In the genomic region with DNA sequence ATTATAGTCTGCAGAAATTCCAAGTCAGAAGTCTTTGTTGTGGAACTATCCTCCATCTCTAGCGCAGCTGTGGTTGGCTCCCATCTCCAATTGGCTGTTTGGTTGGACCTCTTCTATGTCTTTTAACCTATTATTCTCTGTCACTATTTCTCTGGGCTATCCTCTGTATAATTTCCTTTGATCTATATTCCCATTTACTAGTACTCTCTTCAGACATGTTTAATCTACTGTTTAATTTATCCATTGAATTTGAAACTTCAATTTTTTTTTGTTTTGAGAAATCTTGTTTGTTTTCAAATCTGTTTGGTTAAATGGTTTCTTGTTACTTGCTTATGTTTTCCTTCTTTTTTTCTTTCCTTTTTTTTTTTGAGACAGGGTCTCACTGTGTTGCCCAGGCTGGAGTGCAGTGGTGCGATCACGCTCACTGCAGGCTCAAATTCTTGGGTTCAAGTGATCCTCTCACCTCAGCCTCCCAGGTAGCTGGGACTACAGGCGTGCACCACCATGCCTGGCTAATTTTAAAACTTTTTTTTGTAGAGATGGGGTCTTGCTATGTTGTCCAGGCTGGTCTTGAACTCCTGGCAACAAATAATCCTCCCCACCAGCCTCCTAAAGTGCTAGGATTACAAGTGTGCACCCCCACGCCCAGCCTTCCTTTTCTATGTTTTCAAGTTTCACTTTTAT, we compare ENCODE assay signal across 26 cellular contexts. TPM values are rescaled to one million over a fixed set of nuclear protein-coding genes. Genes with fewer than 3 reads are reported as not detected.
DNase-seq lines count a peak whose midpoint lies in the region; ATAC-seq and TF ChIP-seq lines count a peak whose summit lies in the region.
"Had no signal": no experiment of that assay in that cellular context is flagged by ENCODE, and none has a peak within 500 bp of the region (broad histone marks: within the 10 kb centered on the region; RNA-seq: fewer than 3 reads in every experiment).

No MANE protein-coding gene starts in this region.

- peak overlapping the region; percentile 60 to 62 for H3K27ac Mint-ChIP-seq in natural killer cell
- H3K27ac Mint-ChIP-seq in natural killer cell treated with Interleukin-12 subunit alpha and Interleukin-12 subunit beta and Interleukin-15 and Interleukin-18, amount 100 ng/mL, for 72 hours: peak overlapping the region in 1 of 2 donors; percentile 38
- H3K27ac Mint-ChIP-seq in T-helper 17 cell: peak overlapping the region; percentile 49
- peak overlapping the region; percentile 20 for H3K27ac Mint-ChIP-seq in central memory CD8-positive, alpha-beta T cell (ENCODE audit: low read depth)
- H3K27ac Mint-ChIP-seq: B cell had no signal

- no peaks in the 10 kb centered on the region for H3K36me3 Mint-ChIP-seq in natural killer cell
- H3K36me3 Mint-ChIP-seq in natural killer cell treated with Interleukin-12 subunit alpha and Interleukin-12 subunit beta and Interleukin-15 and Interleukin-18, amount 100 ng/mL, for 72 hours: peaks cover 20% of the 10 kb centered on the region
- peaks cover 4% of the 10 kb centered on the region for H3K36me3 Mint-ChIP-seq in T-helper 17 cell (ENCODE audit: low read depth)
- peaks cover 38% of the 10 kb centered on the region for H3K36me3 Mint-ChIP-seq in central memory CD8-positive, alpha-beta T cell (ENCODE audit: insufficient read depth)

- no peak for TF ChIP-seq CTCF in natural killer cell (IDR thresholded peaks at IDR 0.05)

- H3K9me3 Mint-ChIP-seq in natural killer cell: no peaks in the 10 kb centered on the region
- H3K9me3 Mint-ChIP-seq in natural killer cell treated with Interleukin-12 subunit alpha and Interleukin-12 subunit beta and Interleukin-15 and Interleukin-18, amount 100 ng/mL, for 72 hours: no peaks in the 10 kb centered on the region
- H3K9me3 Mint-ChIP-seq in central memory CD8-positive, alpha-beta T cell: no peaks in the 10 kb centered on the region
- H3K9me3 Mint-ChIP-seq: CD8-positive, alpha-beta memory T cell had no signal

- intact Hi-C loops in natural killer cell (cut with micrococcal nuclease): no loop called here

- no peak overlapping the region for H3K4me3 ChIP-seq in H7 (ENCODE audit: insufficient read depth, low read depth, low read length)
- H3K4me3 ChIP-seq: PC-9, SJCRH30 had no signal

- H3K27me3 ChIP-seq in H7 (ENCODE audit: control insufficient read depth, insufficient read depth, low read length): no peaks in the 10 kb centered on the region
- H3K27me3 ChIP-seq: SJCRH30 had no signal

- in situ Hi-C loops in G401 (cut with HindIII; ENCODE audit: low sequenced_read_pairs): no loop called here

- no peaks in the 10 kb centered on the region for H3K36me3 ChIP-seq in H7 (replicated peaks; ENCODE audit: control insufficient read depth, insufficient read depth, low read length)

- peaks cover 27 to 38% of the 10 kb centered on the region in 2 donors for H3K4me1 Mint-ChIP-seq in natural killer cell
- H3K4me1 Mint-ChIP-seq in natural killer cell treated with Interleukin-12 subunit alpha and Interleukin-12 subunit beta and Interleukin-15 and Interleukin-18, amount 100 ng/mL, for 72 hours (ENCODE audit: low read depth in 2 of 2): peaks cover 17 to 26% of the 10 kb centered on the region in 2 donors
- peaks cover 23% of the 10 kb centered on the region for H3K4me1 Mint-ChIP-seq in T-helper 17 cell
- H3K4me1 Mint-ChIP-seq in central memory CD8-positive, alpha-beta T cell: peaks cover 19% of the 10 kb centered on the region

- no peaks in the 10 kb centered on the region for H3K27me3 Mint-ChIP-seq in natural killer cell (ENCODE audit: low read depth in 2 of 2)
- no peaks in the 10 kb centered on the region for H3K27me3 Mint-ChIP-seq in natural killer cell treated with Interleukin-12 subunit alpha and Interleukin-12 subunit beta and Interleukin-15 and Interleukin-18, amount 100 ng/mL, for 72 hours
- H3K27me3 Mint-ChIP-seq in T-helper 17 cell: no peaks in the 10 kb centered on the region
- no peaks in the 10 kb centered on the region for H3K27me3 Mint-ChIP-seq in central memory CD8-positive, alpha-beta T cell
- H3K27me3 Mint-ChIP-seq: B cell; CD8-positive, alpha-beta memory T cell had no signal

- ATAC-seq in natural killer cell (no peak), T-helper 17 cell (no peak)
- no peak for ATAC-seq in natural killer cell treated with Interleukin-12 subunit alpha and Interleukin-12 subunit beta and Interleukin-15 and Interleukin-18, amount 100 ng/mL, for 72 hours
- ATAC-seq in central memory CD8-positive, alpha-beta T cell (replicated peaks; ENCODE audit: extremely low read depth, poor library complexity, severe bottlenecking): no peak
- ATAC-seq: HCT116, Right ventricle myocardium inferior had no signal

- H3K4me3 Mint-ChIP-seq in natural killer cell: no peak overlapping the region
- H3K4me3 Mint-ChIP-seq in natural killer cell treated with Interleukin-12 subunit alpha and Interleukin-12 subunit beta and Interleukin-15 and Interleukin-18, amount 100 ng/mL, for 72 hours: no peak overlapping the region
- no peak overlapping the region for H3K4me3 Mint-ChIP-seq in T-helper 17 cell
- H3K4me3 Mint-ChIP-seq in central memory CD8-positive, alpha-beta T cell: no peak overlapping the region
- H3K4me3 Mint-ChIP-seq: B cell had no signal

- H3K9me3 ChIP-seq in T-helper 17 cell (ENCODE audit: control insufficient read depth, low read length, poor library complexity, severe bottlenecking): no peaks in the 10 kb centered on the region

- DNase-seq in natural killer cell (no peak), T-helper 17 cell (no peak), G401 (ENCODE audit: low spot score) (no peak), H7 (no peak), NCI-H2196 (lab: John Stamatoyannopoulos, UW; ENCODE audit: unreplicated experiment) (no peak)
- DNase-seq in natural killer cell treated with Interleukin-12 subunit alpha and Interleukin-12 subunit beta and Interleukin-15 and Interleukin-18, amount 100 ng/mL, for 72 hours (ENCODE audit: low spot score): no peak
- DNase-seq in central memory CD8-positive, alpha-beta T cell (ENCODE audit: low spot score in 2 of 2): no peak
- DNase-seq: CD8-positive, alpha-beta memory T cell; DMS79 treated with DMSO at 0.1 percent for 48 hours; KBM-7; MV-4-11; NCI-H1105; NCI-H1436 treated with DMSO at 0.1 percent for 48 hours; NCI-H1930; NCI-H2107; NCI-H446; NCI-H524 treated with DMSO at 0.1 percent for 48 hours; NCI-H82; PC-9; SJCRH30 had no signal

RNA-seq across cellular contexts. Expression of gene SOAT1, which starts 28.1 kb away (rescaled TPM):
- total RNA-seq in natural killer cell (10 to 100 TPM; 36.9 to 57.9 (median 51.3) TPM), T-helper 17 cell (10 to 100 TPM; 35.4 to 38.7 TPM)
- 10 to 100 TPM; 52.9 to 78.3 TPM for total RNA-seq in natural killer cell treated with Interleukin-12 subunit alpha and Interleukin-12 subunit beta and Interleukin-15 and Interleukin-18, amount 100 ng/mL, for 72 hours
- 19.8 and 41.8 TPM in 2 replicates for total RNA-seq in G401 (2014; rRNA removed; shearing (Covaris generic))
- total RNA-seq in H7 (2014; rRNA removed; shearing (Covaris generic)): 2.7 and 2.8 TPM in 2 replicates

RNA-seq across cellular contexts. Expression of gene AXDND1, which starts 44.1 kb away (rescaled TPM):
- 1 to 10 TPM in 2 of 3 donors, under 1 TPM in 1; 0.78 to 2.0 (median 1.7) TPM for total RNA-seq in natural killer cell
- under 1 TPM in 1 of 2 donors, not detected in 1; 0.81 TPM for total RNA-seq in natural killer cell treated with Interleukin-12 subunit alpha and Interleukin-12 subunit beta and Interleukin-15 and Interleukin-18, amount 100 ng/mL, for 72 hours
- total RNA-seq in T-helper 17 cell: 1 to 10 TPM; 1.1 to 1.7 TPM
- total RNA-seq in G401 (2014; rRNA removed; shearing (Covaris generic)): 3.6 TPM in 1 of 2 replicates, not detected in the other
- total RNA-seq in H7 (2014; rRNA removed; shearing (Covaris generic)): 0.76 and 0.92 TPM in 2 replicates
- total RNA-seq: A673, HT-29, Right ventricle myocardium inferior, RPMI7951 had no signal
